ENCODE assay signal across 8 cellular contexts in genomic region chr10:102120987-102121738, GRCh38. TPM values are rescaled to one million over a fixed set of nuclear protein-coding genes. Genes with fewer than 3 reads are reported as not detected.
DNase-seq lines count a peak whose midpoint lies in the region; ATAC-seq and TF ChIP-seq lines count a peak whose summit lies in the region.

No MANE protein-coding gene starts in this region.

- DNase-seq in NCI-H2227 treated with DMSO at 0.1 percent for 48 hours (lab: John Stamatoyannopoulos, UW) = peak; percentile 73
- no peak for DNase-seq in skeletal muscle cell (ENCODE audit: low read depth)
- no peak for DNase-seq in NOMO-1 treated with dmso at 0.1 percent for 144 hours (lab: John Stamatoyannopoulos, UW; ENCODE audit: unreplicated experiment)

- H3K27me3 Mint-ChIP-seq in brain = peaks cover 14% of the 10 kb centered on the region

- H3K36me3 Mint-ChIP-seq in brain = no peaks in the 10 kb centered on the region

- H3K9me3 Mint-ChIP-seq in brain = no peaks in the 10 kb centered on the region

- TF ChIP-seq CTCF in brain (conservative IDR thresholded peaks at IDR 0.05) = no peak

- H3K9ac ChIP-seq in ES-I3 (ENCODE audit: low read depth, low read length) (peak overlapping the region; percentile 90), iPS-15b (ENCODE audit: low read depth, low read length) (peak overlapping the region; percentile 74)

- no peak for ATAC-seq in HG03342 (IDR thresholded peaks at IDR 0.05; ENCODE audit: unreplicated experiment)
- no peak for ATAC-seq in HG03565 (IDR thresholded peaks at IDR 0.05; ENCODE audit: unreplicated experiment)

- H3K9me3 ChIP-seq in ES-I3 (ENCODE audit: control insufficient read depth, insufficient read depth, low read length) (no peaks in the 10 kb centered on the region), iPS-15b (ENCODE audit: control insufficient read depth, insufficient read depth, low read length) (no peaks in the 10 kb centered on the region)

- peak overlapping the region; percentile 84 to 96 (median 92) for H3K4me3 Mint-ChIP-seq in brain

- H3K36me3 ChIP-seq in ES-I3 (ENCODE audit: insufficient read depth, low read length) = no peaks in the 10 kb centered on the region
- no peaks in the 10 kb centered on the region for H3K36me3 ChIP-seq in iPS-15b (ENCODE audit: control insufficient read depth, insufficient read depth, low read length)

- peak overlapping the region; percentile 82 for H3K4me3 ChIP-seq in iPS-15b (ENCODE audit: low read depth, low read length)
- peak overlapping the region; percentile 73 for H3K4me3 ChIP-seq in skeletal muscle cell (ENCODE audit: low read depth, low read length)

- peak overlapping the region; percentile 93 to 99 (median 96) for H3K27ac Mint-ChIP-seq in brain

- H3K4me1 ChIP-seq in ES-I3 (ENCODE audit: insufficient read depth, low read length) (peaks cover 43% of the 10 kb centered on the region), iPS-15b (ENCODE audit: control insufficient read depth, insufficient read depth, low read length) (peaks cover 38% of the 10 kb centered on the region)

- no peaks in the 10 kb centered on the region for H3K27me3 ChIP-seq in iPS-15b (ENCODE audit: control insufficient read depth, insufficient read depth, low read length)

- peaks cover 52% of the 10 kb centered on the region for H3K4me1 Mint-ChIP-seq in brain

RNA-seq across cellular contexts. Expression of gene LDB1, which starts 1.0 kb away (rescaled TPM):
- 56.2 TPM for polyA plus RNA-seq in brain (ENCODE audit: insufficient read depth, low read depth, low replicate concordance)

RNA-seq across cellular contexts. Expression of gene PPRC1, which starts 11.7 kb away (rescaled TPM):
- polyA plus RNA-seq in brain (ENCODE audit: insufficient read depth, low read depth, low replicate concordance) = 15.8 TPM

RNA-seq across cellular contexts. Expression of gene NOLC1, which starts 31.0 kb away (rescaled TPM):
- polyA plus RNA-seq in brain (ENCODE audit: insufficient read depth, low read depth, low replicate concordance) = 124 TPM

RNA-seq across cellular contexts. Expression of gene HPS6, which starts 56.0 kb away (rescaled TPM):
- 6.3 TPM for polyA plus RNA-seq in brain (ENCODE audit: insufficient read depth, low read depth, low replicate concordance)
